ENCODE assay signal across 21 cellular contexts in genomic region chr2:176117162-176117822, GRCh38. TPM values are rescaled to one million over a fixed set of nuclear protein-coding genes. Genes with fewer than 3 reads are reported as not detected.
DNase-seq lines count a peak whose midpoint lies in the region; FAIRE-seq and TF ChIP-seq lines count a peak whose summit lies in the region.
"Had no signal": no experiment of that assay in that cellular context is flagged by ENCODE, and none has a peak within 500 bp of the region (broad histone marks: within the 10 kb centered on the region; RNA-seq: fewer than 3 reads in every experiment).

No MANE protein-coding gene starts in this region.

- DNase-seq in BE2C, result no peak
- no peak for DNase-seq in epithelial cell of prostate (ENCODE audit: low read depth, low spot score)
- peak; percentile 81 for DNase-seq in osteoblast (ENCODE audit: insufficient read length, low spot score, missing footprints)
- no peak for DNase-seq in NOMO-1 treated with dmso at 0.1 percent for 144 hours (lab: John Stamatoyannopoulos, UW; ENCODE audit: unreplicated experiment)
- no peak for DNase-seq in HTR-8/SVneo (ENCODE audit: insufficient read length, low spot score)
- DNase-seq in right atrium auricular region (ENCODE audit: low spot score), result no peak
- no peak for DNase-seq in HUDEP-2 (lab: John Stamatoyannopoulos, UW; ENCODE audit: unreplicated experiment in 76 of 76)
- DNase-seq: activated CD8-positive, alpha-beta T cell treated with anti-CD3 and anti-CD28 coated beads for 36 hours; NCI-H1436 treated with DMSO at 0.1 percent for 48 hours; NCI-H2171 treated with DMSO at 0.1 percent for 48 hours; NCI-H526 treated with DMSO at 0.1 percent for 48 hours; tibial artery had no signal

- H3K36me3 ChIP-seq in BE2C (no peaks in the 10 kb centered on the region; the same call in 1 of the 2 replicates), HEK293 (ENCODE audit: control insufficient read depth in 2 of 2, insufficient read depth in 1 of 2, low read length in 2 of 2) (peaks cover 14 to 99% of the 10 kb centered on the region in 2 experiments; a peak in 2 of 3 replicates), osteoblast (ENCODE audit: insufficient read depth, low read length) (no peaks in the 10 kb centered on the region), right atrium auricular region (no peaks in the 10 kb centered on the region)
- H3K36me3 ChIP-seq: left lung, neutrophil, tibial artery had no signal

- H4K20me1 ChIP-seq in osteoblast (ENCODE audit: insufficient read depth, low read length), result no peaks in the 10 kb centered on the region

- POLR2A ChIA-PET in HEK293 (lab: Yijun Ruan, JAX), result no interaction called here

- peaks cover 8% of the 10 kb centered on the region for H3K27me3 ChIP-seq in BE2C
- peaks cover 99% of the 10 kb centered on the region for H3K27me3 ChIP-seq in osteoblast (ENCODE audit: insufficient read depth, low read length)
- peaks cover 79 to 94% of the 10 kb centered on the region in 2 donors for H3K27me3 ChIP-seq in right atrium auricular region

- TF ChIP-seq CTCF in BE2C (IDR thresholded peaks at IDR 0.05; ENCODE audit: low read depth, low read length), result no peak
- TF ChIP-seq CTCF in HEK293 (tag by site-specific recombination; IDR thresholded peaks at IDR 0.05), result no peak
- no peak for TF ChIP-seq CTCF in osteoblast (IDR thresholded peaks at IDR 0.05; ENCODE audit: extremely low read depth, low read depth, low read length)
- TF ChIP-seq CTCF in right atrium auricular region (IDR thresholded peaks at IDR 0.05), result no peak

- H3K4me2 ChIP-seq in osteoblast (ENCODE audit: insufficient read depth, low read length), result peak overlapping the region; percentile 58

- H3K9me3 ChIP-seq in BE2C (no peaks in the 10 kb centered on the region), HEK293 (ENCODE audit: control insufficient read depth, insufficient read depth, low read depth, low read length) (no peaks in the 10 kb centered on the region), osteoblast (ENCODE audit: low read depth, low read length) (no peaks in the 10 kb centered on the region), right atrium auricular region (peaks cover 0 to 4% of the 10 kb centered on the region in 2 donors)
- H3K9me3 ChIP-seq: left lung, neutrophil, tibial artery had no signal

- CTCF ChIA-PET in HEK293 (lab: Yijun Ruan, JAX), result interaction anchor here (0.9 to 1.0 kb wide), 2 partner anchors 10 to 701 kb away, joined by 3 to 4 read pairs; no protein-coding TSS in a partner anchor

- no peak overlapping the region for H2AFZ ChIP-seq in osteoblast (ENCODE audit: low read length)

- H3K27ac ChIP-seq in HEK293 (ENCODE audit: extremely low read depth, low read depth, low read length) (peak overlapping the region; percentile 34; the same call in 1 of the 2 replicates), epithelial cell of prostate (peak overlapping the region; percentile 54), osteoblast (ENCODE audit: low read depth, low read length) (no peak overlapping the region), right atrium auricular region (no peak overlapping the region)
- H3K27ac ChIP-seq: left lung, neutrophil, tibial artery, VCaP had no signal

- H3K79me2 ChIP-seq in osteoblast (ENCODE audit: insufficient read depth, low read length), result no peaks in the 10 kb centered on the region

- FAIRE-seq in HTR-8/SVneo (lab: Jason Lieb, UNC), result no peak
- FAIRE-seq: H1 had no signal

- 0 out of 2 replicates have a peak, but pooled peaks cover 3% of the 10 kb centered on the region for H3K4me1 ChIP-seq in BE2C
- H3K4me1 ChIP-seq in HEK293 (ENCODE audit: control insufficient read depth, insufficient read depth, low read length), result no peaks in the 10 kb centered on the region
- peaks cover 1% of the 10 kb centered on the region for H3K4me1 ChIP-seq in osteoblast (ENCODE audit: insufficient read depth, low read length)
- H3K4me1 ChIP-seq in right atrium auricular region, result peaks cover 0 to 13% of the 10 kb centered on the region in 2 donors

- H3K4me3 ChIP-seq in BE2C (ENCODE audit: low read depth, low read length) (peak overlapping the region; percentile 56), HEK293 (ENCODE audit: low read depth, low read length) (no peak overlapping the region), osteoblast (ENCODE audit: insufficient read depth, low read length) (peak overlapping the region; percentile 19), right atrium auricular region (no peak overlapping the region)
- H3K4me3 ChIP-seq: left lung had no signal

TF ChIP-seq in HEK293, 187 proteins besides CTCF, POLR2A, EP300 and RAD21:
- TF ChIP-seq ZNF501 (tag by site-specific recombination; IDR thresholded peaks at IDR 0.05), result no peak
- TF ChIP-seq SP3 (tag by site-specific recombination; IDR thresholded peaks at IDR 0.05), result no peak
- TF ChIP-seq ZNF600 (tag by site-specific recombination; IDR thresholded peaks at IDR 0.05), result no peak
- TF ChIP-seq KLF16 (tag by site-specific recombination; IDR thresholded peaks at IDR 0.05), result no peak
- TF ChIP-seq ZBTB17 (tag by site-specific recombination; IDR thresholded peaks at IDR 0.05), result no peak
- TF ChIP-seq ZNF596 (tag by site-specific recombination; IDR thresholded peaks at IDR 0.05), result no peak
- TF ChIP-seq BCL11B (tag by site-specific recombination; IDR thresholded peaks at IDR 0.05; ENCODE audit: low read depth), result no peak
- TF ChIP-seq OVOL3 (tag by site-specific recombination; IDR thresholded peaks at IDR 0.05), result no peak
- TF ChIP-seq ZNF513 (tag by site-specific recombination; IDR thresholded peaks at IDR 0.05), result no peak
- TF ChIP-seq TCF7L2 (IDR thresholded peaks at IDR 0.05; ENCODE audit: borderline replicate concordance, low read depth, low read length), result no peak
- TF ChIP-seq ZBTB20 (tag by site-specific recombination; IDR thresholded peaks at IDR 0.05), result no peak
- no peak for TF ChIP-seq HOXA7 (CRISPR knock-in tag; IDR thresholded peaks at IDR 0.05; ENCODE audit: borderline replicate concordance)
- TF ChIP-seq ZNF239 (tag by site-specific recombination; IDR thresholded peaks at IDR 0.05), result no peak
- TF ChIP-seq ZSCAN4 (tag by site-specific recombination; IDR thresholded peaks at IDR 0.05), result no peak
- no peak for TF ChIP-seq SETDB1 (IDR thresholded peaks at IDR 0.05; ENCODE audit: insufficient read length, low read length)
- TF ChIP-seq ZNF404 (tag by site-specific recombination; IDR thresholded peaks at IDR 0.05), result no peak
- no peak for TF ChIP-seq INSM2 (tag by site-specific recombination; IDR thresholded peaks at IDR 0.05)
- TF ChIP-seq ZNF560 (tag by site-specific recombination; IDR thresholded peaks at IDR 0.05; ENCODE audit: borderline replicate concordance), result no peak
- no peak for TF ChIP-seq OSR2 (tag by site-specific recombination; IDR thresholded peaks at IDR 0.05)
- TF ChIP-seq ZNF677 (tag by site-specific recombination; IDR thresholded peaks at IDR 0.05), result no peak

RNA-seq across cellular contexts. Expression of gene HOXD10, which starts 0.7 kb away (rescaled TPM):
- 0.94 TPM for polyA plus RNA-seq in BE2C (2012; ENCODE audit: insufficient read depth, insufficient read length, low read depth)
- total RNA-seq in osteoblast (not detected in 2 replicates), right atrium auricular region (not detected)
- total RNA-seq: activated CD8-positive, alpha-beta T cell treated with anti-CD3 and anti-CD28 coated beads for 36 hours; H1; mononuclear cell; Right ventricle myocardium inferior had no signal
- polyA plus RNA-seq: H1 had no signal

RNA-seq across cellular contexts. Expression of gene HOXD9, which starts 5.2 kb away (rescaled TPM):
- 22.9 TPM for polyA plus RNA-seq in BE2C (2012; ENCODE audit: insufficient read depth, insufficient read length, low read depth)
- total RNA-seq in osteoblast, result 0.36 and 0.59 TPM in 2 replicates
- total RNA-seq in right atrium auricular region, result under 1 TPM in 1 of 2 donors, not detected in 1; 0.44 TPM
- total RNA-seq: activated CD8-positive, alpha-beta T cell treated with anti-CD3 and anti-CD28 coated beads for 36 hours; H1; mononuclear cell; Right ventricle myocardium inferior had no signal
- polyA plus RNA-seq: H1 had no signal

RNA-seq across cellular contexts. Expression of gene HOXD11, which starts 10.2 kb away (rescaled TPM):
- polyA plus RNA-seq in BE2C (2012; ENCODE audit: insufficient read depth, insufficient read length, low read depth), result not detected
- total RNA-seq in osteoblast (not detected in 2 replicates), right atrium auricular region (not detected)
- total RNA-seq: activated CD8-positive, alpha-beta T cell treated with anti-CD3 and anti-CD28 coated beads for 36 hours; H1; left lung; mononuclear cell; Right ventricle myocardium inferior had no signal
- polyA plus RNA-seq: H1 had no signal

RNA-seq across cellular contexts. Expression of gene HOXD8, which starts 12.2 kb away (rescaled TPM):
- 14.6 TPM for polyA plus RNA-seq in BE2C (2012; ENCODE audit: insufficient read depth, insufficient read length, low read depth)
- total RNA-seq in osteoblast, result 3.3 and 5.6 TPM in 2 replicates
- total RNA-seq in right atrium auricular region, result 1 to 10 TPM in 1 of 2 donors, under 1 TPM in 1; 0.55 to 1.1 TPM
- total RNA-seq: activated CD8-positive, alpha-beta T cell treated with anti-CD3 and anti-CD28 coated beads for 36 hours; H1; mononuclear cell had no signal
- polyA plus RNA-seq: H1 had no signal

RNA-seq across cellular contexts. Expression of gene HOXD12, which starts 17.7 kb away (rescaled TPM):
- not detected for polyA plus RNA-seq in BE2C (2012; ENCODE audit: insufficient read depth, insufficient read length, low read depth)
- total RNA-seq in osteoblast (not detected in 2 replicates), right atrium auricular region (not detected)
- total RNA-seq: activated CD8-positive, alpha-beta T cell treated with anti-CD3 and anti-CD28 coated beads for 36 hours; glomerular endothelial cell; H1; left lung; mononuclear cell; Right ventricle myocardium inferior had no signal
- polyA plus RNA-seq: esophagus, H1 had no signal

Comparison
In these comparisons a context has a peak if more than half of its experiments do, and no peak if none do; other contexts are left out.
1. H3K4me3 ChIP-seq: peak in BE2C (single experiment) and osteoblast (single experiment); none in HEK293 (single experiment) and right atrium auricular region (0 of 2).
2. H3K27ac ChIP-seq: peak in HEK293 (single experiment) and epithelial cell of prostate (single experiment); none in osteoblast (single experiment) and right atrium auricular region (0 of 2).